ENCODE assay signal across 20 cellular contexts in genomic region chr18:32083781-32084180, GRCh38. TPM values are rescaled to one million over a fixed set of nuclear protein-coding genes. Genes with fewer than 3 reads are reported as not detected.
DNase-seq lines count a peak whose midpoint lies in the region; ATAC-seq and TF ChIP-seq lines count a peak whose summit lies in the region.
"Had no signal": no experiment of that assay in that cellular context is flagged by ENCODE, and none has a peak within 500 bp of the region (broad histone marks: within the 10 kb centered on the region; RNA-seq: fewer than 3 reads in every experiment).

No MANE protein-coding gene starts in this region.

- intact Hi-C loops in dendritic cell treated with granulocyte-macrophage colony-stimulating factor and Interleukin-4, amounts not matched to agents 40 ng/mL and 50 ng/mL, for 4 days (cut with micrococcal nuclease) = no loop called here

- no peak overlapping the region for H3K4me3 ChIP-seq in HEK293 (ENCODE audit: low read depth, low read length)
- H3K4me3 ChIP-seq: esophagus squamous epithelium, gastroesophageal sphincter, lung, smooth muscle cell, tibial artery had no signal

- peak overlapping the region; percentile 75 for H3K27ac Mint-ChIP-seq in activated naive CD4-positive, alpha-beta T cell treated with anti-CD3 and anti-CD28 coated beads, Interleukin-2, amount 50 U/mL, for 24 hours
- peak overlapping the region in 1 of 2 donors; percentile 29 for H3K27ac Mint-ChIP-seq in activated naive CD4-positive, alpha-beta T cell treated with anti-CD3 and anti-CD28 coated beads, Interleukin-2, amount 50 U/mL, for 72 hours
- H3K27ac Mint-ChIP-seq in dendritic cell treated with granulocyte-macrophage colony-stimulating factor and Interleukin-4, amounts not matched to agents 40 ng/mL and 50 ng/mL, for 4 days = peak overlapping the region; percentile 93
- peak overlapping the region; percentile 83 for H3K27ac Mint-ChIP-seq in stimulated activated effector memory CD8-positive, alpha-beta T cell treated with anti-CD3 and anti-CD28 coated beads, Interleukin-12 subunit alpha, Interleukin-12 subunit beta, amount 100 ng/mL, for 72 hours

- no peak for ATAC-seq in activated naive CD4-positive, alpha-beta T cell treated with anti-CD3 and anti-CD28 coated beads, Interleukin-2, amount 50 U/mL, for 72 hours
- ATAC-seq in stimulated activated effector memory CD8-positive, alpha-beta T cell treated with anti-CD3 and anti-CD28 coated beads, Interleukin-12 subunit alpha, Interleukin-12 subunit beta, amount 100 ng/mL, for 72 hours = no peak
- no peak for ATAC-seq in HG03095 (IDR thresholded peaks at IDR 0.05; ENCODE audit: unreplicated experiment)
- ATAC-seq in HG03378 (IDR thresholded peaks at IDR 0.05; ENCODE audit: unreplicated experiment) = no peak
- ATAC-seq: gastroesophageal sphincter had no signal

- H3K36me3 Mint-ChIP-seq in activated naive CD4-positive, alpha-beta T cell treated with anti-CD3 and anti-CD28 coated beads, Interleukin-2, amount 50 U/mL, for 24 hours = peaks cover 1% of the 10 kb centered on the region
- H3K36me3 Mint-ChIP-seq in activated naive CD4-positive, alpha-beta T cell treated with anti-CD3 and anti-CD28 coated beads, Interleukin-2, amount 50 U/mL, for 72 hours = no peaks in the 10 kb centered on the region
- H3K36me3 Mint-ChIP-seq in dendritic cell treated with granulocyte-macrophage colony-stimulating factor and Interleukin-4, amounts not matched to agents 40 ng/mL and 50 ng/mL, for 4 days (ENCODE audit: low read depth) = no peaks in the 10 kb centered on the region
- H3K36me3 Mint-ChIP-seq in stimulated activated effector memory CD8-positive, alpha-beta T cell treated with anti-CD3 and anti-CD28 coated beads, Interleukin-12 subunit alpha, Interleukin-12 subunit beta, amount 100 ng/mL, for 72 hours = peaks cover 11% of the 10 kb centered on the region

- H3K4me3 Mint-ChIP-seq in activated naive CD4-positive, alpha-beta T cell treated with anti-CD3 and anti-CD28 coated beads, Interleukin-2, amount 50 U/mL, for 24 hours = peak overlapping the region; percentile 9
- H3K4me3 Mint-ChIP-seq in dendritic cell treated with granulocyte-macrophage colony-stimulating factor and Interleukin-4, amounts not matched to agents 40 ng/mL and 50 ng/mL, for 4 days = no peak overlapping the region
- no peak overlapping the region for H3K4me3 Mint-ChIP-seq in stimulated activated effector memory CD8-positive, alpha-beta T cell treated with anti-CD3 and anti-CD28 coated beads, Interleukin-12 subunit alpha, Interleukin-12 subunit beta, amount 100 ng/mL, for 72 hours

- peaks cover 46% of the 10 kb centered on the region for H3K4me1 Mint-ChIP-seq in activated naive CD4-positive, alpha-beta T cell treated with anti-CD3 and anti-CD28 coated beads, Interleukin-2, amount 50 U/mL, for 24 hours
- H3K4me1 Mint-ChIP-seq in dendritic cell treated with granulocyte-macrophage colony-stimulating factor and Interleukin-4, amounts not matched to agents 40 ng/mL and 50 ng/mL, for 4 days (ENCODE audit: low read depth) = peaks cover 50% of the 10 kb centered on the region
- peaks cover 35% of the 10 kb centered on the region for H3K4me1 Mint-ChIP-seq in stimulated activated effector memory CD8-positive, alpha-beta T cell treated with anti-CD3 and anti-CD28 coated beads, Interleukin-12 subunit alpha, Interleukin-12 subunit beta, amount 100 ng/mL, for 72 hours

- CTCF ChIA-PET in HEK293 (lab: Yijun Ruan, JAX) = interaction anchor here (2.8 kb wide), 1 partner anchor 12 kb away, joined by 12 read pairs; no protein-coding TSS in a partner anchor

- H3K27ac ChIP-seq in HEK293 (ENCODE audit: extremely low read depth, low read depth, low read length) (no peak overlapping the region), caudate nucleus (ENCODE audit: low read depth, low read length) (no peak overlapping the region)
- H3K27ac ChIP-seq: tibial artery had no signal

- no peaks in the 10 kb centered on the region for H3K9me3 ChIP-seq in HEK293 (ENCODE audit: control insufficient read depth, insufficient read depth, low read depth, low read length)
- H3K9me3 ChIP-seq: esophagus squamous epithelium, gastroesophageal sphincter, tibial artery had no signal

- no peaks in the 10 kb centered on the region for H3K9me3 Mint-ChIP-seq in activated naive CD4-positive, alpha-beta T cell treated with anti-CD3 and anti-CD28 coated beads, Interleukin-2, amount 50 U/mL, for 24 hours
- no peaks in the 10 kb centered on the region for H3K9me3 Mint-ChIP-seq in activated naive CD4-positive, alpha-beta T cell treated with anti-CD3 and anti-CD28 coated beads, Interleukin-2, amount 50 U/mL, for 72 hours
- H3K9me3 Mint-ChIP-seq in dendritic cell treated with granulocyte-macrophage colony-stimulating factor and Interleukin-4, amounts not matched to agents 40 ng/mL and 50 ng/mL, for 4 days = no peaks in the 10 kb centered on the region
- no peaks in the 10 kb centered on the region for H3K9me3 Mint-ChIP-seq in stimulated activated effector memory CD8-positive, alpha-beta T cell treated with anti-CD3 and anti-CD28 coated beads, Interleukin-12 subunit alpha, Interleukin-12 subunit beta, amount 100 ng/mL, for 72 hours

- POLR2A ChIA-PET in HEK293 (lab: Yijun Ruan, JAX) = no interaction called here

- H3K27me3 Mint-ChIP-seq in activated naive CD4-positive, alpha-beta T cell treated with anti-CD3 and anti-CD28 coated beads, Interleukin-2, amount 50 U/mL, for 24 hours = no peaks in the 10 kb centered on the region
- no peaks in the 10 kb centered on the region for H3K27me3 Mint-ChIP-seq in dendritic cell treated with granulocyte-macrophage colony-stimulating factor and Interleukin-4, amounts not matched to agents 40 ng/mL and 50 ng/mL, for 4 days

- no peaks in the 10 kb centered on the region for H3K4me1 ChIP-seq in HEK293 (ENCODE audit: control insufficient read depth, insufficient read depth, low read length)
- H3K4me1 ChIP-seq: tibial artery had no signal

- no peak for TF ChIP-seq CTCF in HEK293 (tag by site-specific recombination; IDR thresholded peaks at IDR 0.05)

- no peaks in the 10 kb centered on the region for H3K36me3 ChIP-seq in HEK293 (ENCODE audit: control insufficient read depth in 2 of 2, insufficient read depth in 1 of 2, low read length in 2 of 2)
- H3K36me3 ChIP-seq: esophagus squamous epithelium, gastroesophageal sphincter, tibial artery had no signal

- DNase-seq in activated naive CD4-positive, alpha-beta T cell treated with anti-CD3 and anti-CD28 coated beads, Interleukin-2, amount 50 U/mL, for 72 hours (ENCODE audit: low spot score in 2 of 2) = no peak
- no peak for DNase-seq in stimulated activated effector memory CD8-positive, alpha-beta T cell treated with anti-CD3 and anti-CD28 coated beads, Interleukin-12 subunit alpha, Interleukin-12 subunit beta, amount 100 ng/mL, for 72 hours (ENCODE audit: low spot score in 2 of 2)
- no peak for DNase-seq in caudate nucleus (lab: John Stamatoyannopoulos, UW)
- DNase-seq: COR-L47; effector memory CD4-positive, alpha-beta T cell; esophagus squamous epithelium; kidney; NCI-H1092; NCI-H1930; occipital lobe; stimulated activated naive CD4-positive, alpha-beta T cell treated with Interleukin-2 at 50 U/mL for 16 hours; tibial artery had no signal

TF ChIP-seq in HEK293, 187 proteins besides CTCF, POLR2A, EP300 and RAD21:
- TF ChIP-seq PRDM1 (tag by site-specific recombination; IDR thresholded peaks at IDR 0.05) (peak; percentile 91), ZNF514 (tag by site-specific recombination; IDR thresholded peaks at IDR 0.05) (no peak)
TF ChIP-seq in HEK293: peak in this region for 1.

RNA-seq across cellular contexts. Expression of gene RNF138, which starts 7.9 kb away (rescaled TPM):
- total RNA-seq in activated naive CD4-positive, alpha-beta T cell treated with anti-CD3 and anti-CD28 coated beads, Interleukin-2, amount 50 U/mL, for 72 hours = 10 to 100 TPM; 58.8 to 64.7 TPM
